Comparison of ENCODE assay signal across 10 cellular contexts in genomic region chr4:158895797-158896442, GRCh38.
A peak's percentile ranks its signal among the peaks of the same experiment; 100 is the strongest.
DNase-seq lines count a peak whose midpoint lies in the region; ATAC-seq, FAIRE-seq and TF ChIP-seq lines count a peak whose summit lies in the region.
"Had no signal": no experiment of that assay in that cellular context is flagged by ENCODE, and none has a peak within 500 bp of the region (broad histone marks: within the 10 kb centered on the region; RNA-seq: fewer than 3 reads in every experiment).

No MANE protein-coding gene starts in this region.

- intact Hi-C loops in heart right ventricle (cut with DNase I) (loop anchor here in 2 of 10 donors (10.0 kb wide), 1 partner anchor 279 kb away; no protein-coding TSS in a partner anchor), K562 (cut with micrococcal nuclease) (no loop called here)

- peaks cover 0 to 24% (median 11%) of the 10 kb centered on the region in 9 donors for H3K4me1 ChIP-seq in heart right ventricle
- H3K4me1 ChIP-seq in right atrium auricular region: peaks cover 0 to 17% of the 10 kb centered on the region in 2 donors
- H3K4me1 ChIP-seq in K562 (replicated peaks in 1 of 2; ENCODE audit: control insufficient read depth in 2 of 2, insufficient read depth in 2 of 2, low read length in 2 of 2): no peaks in the 10 kb centered on the region
- peaks cover under 1% of the 10 kb centered on the region for H3K4me1 ChIP-seq in hepatocyte (ENCODE audit: insufficient read depth)

- BruUV-seq in K562 (replicated peaks; lab: Mats Ljungman, UMichigan): no TSS peak

- CTCF ChIA-PET in K562 (lab: Yijun Ruan, JAX; ENCODE audit: low intra/inter-chr PET ratio): no interaction called here

- in situ Hi-C loops in K562 (cut with MboI): no loop called here

- POLR2A ChIA-PET in K562 (lab: Yijun Ruan, JAX): interaction anchor here (0.7 kb wide), 1 partner anchor 233 kb away, joined by 3 read pairs; no protein-coding TSS in a partner anchor

- no peak for TF ChIP-seq POLR2A in K562 (conservative IDR thresholded peaks at IDR 0.05)

- H3K9me2 ChIP-seq in hepatocyte (replicated peaks; ENCODE audit: insufficient read depth): no peaks in the 10 kb centered on the region

- ATAC-seq in heart right ventricle: peak in 3 of 8 donors; percentile 27 to 44 (median 41)
- ATAC-seq in K562: peak; percentile 43; the same call in 1 of the 3 replicates
- no peak for ATAC-seq in GM19467 (IDR thresholded peaks at IDR 0.05; ENCODE audit: unreplicated experiment)
- no peak for ATAC-seq in HG02571 (IDR thresholded peaks at IDR 0.05; ENCODE audit: unreplicated experiment)

- TF ChIP-seq CTCF in heart right ventricle (IDR thresholded peaks at IDR 0.05): peak in 3 of 9 donors; percentile 20 to 32 (median 20)
- TF ChIP-seq CTCF in right atrium auricular region (IDR thresholded peaks at IDR 0.05): peak in 1 of 2 donors; percentile 26
- 0 out of 6 replicates have a peak, but pooled peaks of 1 of the 3 experiments have one; percentile 5 for TF ChIP-seq CTCF in K562 (IDR thresholded peaks at IDR 0.05 in 2 of 3, conservative IDR thresholded peaks at IDR 0.05 in 1 of 3; ENCODE audit: insufficient read depth in 2 of 3, low read depth in 1 of 3, low read length in 3 of 3)
- TF ChIP-seq CTCF in hepatocyte (IDR thresholded peaks at IDR 0.05; ENCODE audit: poor library complexity): no peak

- TF ChIP-seq RAD21 in K562 (CRISPR knock-in tag; conservative IDR thresholded peaks at IDR 0.05 in 1 of 2, IDR thresholded peaks at IDR 0.05 in 1 of 2): peak in 1 of 2 experiments; percentile 35; a peak in 1 of 4 replicates

- H2AFZ ChIP-seq in K562 (ENCODE audit: low read depth, low read length) (no peak overlapping the region), hepatocyte (no peak overlapping the region)

- H3K27me3 ChIP-seq in heart right ventricle (no peaks in the 10 kb centered on the region), right atrium auricular region (no peaks in the 10 kb centered on the region), K562 (ENCODE audit: control insufficient read depth in 2 of 2, insufficient read depth in 2 of 2, low read length in 2 of 2) (no peaks in the 10 kb centered on the region), hepatocyte (no peaks in the 10 kb centered on the region)
- H3K27me3 ChIP-seq: esophagus squamous epithelium had no signal

- no peak for DNase-seq in heart right ventricle
- no peak for DNase-seq in right atrium auricular region (ENCODE audit: low spot score)
- DNase-seq in K562 (ENCODE audit: extremely low read depth in 1 of 4, low spot score in 3 of 4): no peak
- peak; percentile 62 for DNase-seq in left kidney (ENCODE audit: low read depth, low spot score)
- DNase-seq in hepatocyte (ENCODE audit: low spot score): no peak
- no peak for DNase-seq in NOMO-1 treated with dmso at 0.1 percent for 144 hours (lab: John Stamatoyannopoulos, UW; ENCODE audit: unreplicated experiment)
- DNase-seq: activated CD8-positive, alpha-beta memory T cell treated with anti-CD3 and anti-CD28 coated beads for 24 hours; esophagus squamous epithelium had no signal

- H3K79me2 ChIP-seq in K562 (ENCODE audit: control insufficient read depth, insufficient read depth, low read length) (no peaks in the 10 kb centered on the region), hepatocyte (peaks cover 5% of the 10 kb centered on the region)

- TF ChIP-seq EP300 in K562 (IDR thresholded peaks at IDR 0.05; ENCODE audit: low read length): no peak

- peaks cover 0 to 77% (median 21%) of the 10 kb centered on the region in 9 donors for H3K36me3 ChIP-seq in heart right ventricle
- H3K36me3 ChIP-seq in right atrium auricular region: peaks cover 46% of the 10 kb centered on the region
- H3K36me3 ChIP-seq in K562 (ENCODE audit: control insufficient read depth, insufficient read depth, low read length): peaks cover 12% of the 10 kb centered on the region; the same call in 1 of the 3 replicates
- no peaks in the 10 kb centered on the region for H3K36me3 ChIP-seq in hepatocyte (replicated peaks; ENCODE audit: insufficient read depth, low read depth)

- H3K4me2 ChIP-seq in K562 (ENCODE audit: insufficient read depth, low read length) (no peak overlapping the region), hepatocyte (no peak overlapping the region)

- H4K20me1 ChIP-seq in K562 (replicated peaks; ENCODE audit: control insufficient read depth, insufficient read depth, low read length) (no peaks in the 10 kb centered on the region), hepatocyte (ENCODE audit: insufficient read depth, poor library complexity, severe bottlenecking) (no peaks in the 10 kb centered on the region)

- H3K4me3 ChIP-seq in heart right ventricle: no peak overlapping the region
- H3K4me3 ChIP-seq in right atrium auricular region: no peak overlapping the region
- no peak overlapping the region for H3K4me3 ChIP-seq in K562
- no peak overlapping the region for H3K4me3 ChIP-seq in hepatocyte
- H3K4me3 ChIP-seq: esophagus squamous epithelium had no signal

- no peak overlapping the region for H3K9ac ChIP-seq in K562 (ENCODE audit: insufficient read depth in 1 of 2, low read depth in 2 of 2, low read length in 2 of 2)

- FAIRE-seq in K562 (lab: Jason Lieb, UNC): no peak

- peaks cover 0 to 7% (median 0%) of the 10 kb centered on the region in 11 donors for H3K9me3 ChIP-seq in heart right ventricle
- no peaks in the 10 kb centered on the region for H3K9me3 ChIP-seq in right atrium auricular region
- H3K9me3 ChIP-seq in K562 (replicated peaks; ENCODE audit: control insufficient read depth, insufficient read depth, low read depth, low read length): no peaks in the 10 kb centered on the region
- H3K9me3 ChIP-seq in hepatocyte (ENCODE audit: low read depth): no peaks in the 10 kb centered on the region
- H3K9me3 ChIP-seq: esophagus squamous epithelium had no signal

- WGBS in heart right ventricle, 2 donors: 65 to 68% methylated on average over 11 of the region's 11 CpGs
- 72% methylated on average over 11 of the region's 11 CpGs for WGBS in K562 (ENCODE audit: insufficient coverage, low coverage, missing lambda C conversion rate)
- 79% methylated on average over 11 of the region's 11 CpGs for WGBS in hepatocyte (ENCODE audit: low lambda C conversion rate, missing lambda C conversion rate)

- peak overlapping the region in 6 of 10 donors; percentile 0 to 74 (median 36) for H3K27ac ChIP-seq in heart right ventricle
- peak overlapping the region in 1 of 2 donors; percentile 18 for H3K27ac ChIP-seq in right atrium auricular region
- H3K27ac ChIP-seq in K562 (ENCODE audit: extremely low read depth, low read depth, low read length): no peak overlapping the region
- H3K27ac ChIP-seq in hepatocyte: no peak overlapping the region
- H3K27ac ChIP-seq: esophagus squamous epithelium had no signal

- no peaks in the 10 kb centered on the region for H3K9me1 ChIP-seq in K562 (ENCODE audit: control insufficient read depth, insufficient read depth, low read length)

TF ChIP-seq in K562, 482 proteins besides CTCF, POLR2A, EP300 and RAD21 (continues in another document):
- no peak for TF ChIP-seq GABPB1 (CRISPR knock-in tag; IDR thresholded peaks at IDR 0.05)
- no peak for TF ChIP-seq SNIP1 (IDR thresholded peaks at IDR 0.05; ENCODE audit: low read depth)
- TF ChIP-seq SRSF1 (IDR thresholded peaks at IDR 0.05; ENCODE audit: low read depth, low read length): no peak
- TF ChIP-seq, protein P1, sequence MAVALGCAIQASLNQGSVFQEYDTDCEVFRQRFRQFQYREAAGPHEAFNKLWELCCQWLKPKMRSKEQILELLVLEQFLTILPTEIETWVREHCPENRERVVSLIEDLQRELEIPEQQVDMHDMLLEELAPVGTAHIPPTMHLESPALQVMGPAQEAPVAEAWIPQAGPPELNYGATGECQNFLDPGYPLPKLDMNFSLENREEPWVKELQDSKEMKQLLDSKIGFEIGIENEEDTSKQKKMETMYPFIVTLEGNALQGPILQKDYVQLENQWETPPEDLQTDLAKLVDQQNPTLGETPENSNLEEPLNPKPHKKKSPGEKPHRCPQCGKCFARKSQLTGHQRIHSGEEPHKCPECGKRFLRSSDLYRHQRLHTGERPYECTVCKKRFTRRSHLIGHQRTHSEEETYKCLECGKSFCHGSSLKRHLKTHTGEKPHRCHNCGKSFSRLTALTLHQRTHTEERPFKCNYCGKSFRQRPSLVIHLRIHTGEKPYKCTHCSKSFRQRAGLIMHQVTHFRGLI (CRISPR knock-in tag; IDR thresholded peaks at IDR 0.05): no peak
- TF ChIP-seq ZNF668 (CRISPR knock-in tag; IDR thresholded peaks at IDR 0.05): no peak
- TF ChIP-seq NFE2 (IDR thresholded peaks at IDR 0.05; ENCODE audit: low read depth): no peak
- TF ChIP-seq NR2C1 (IDR thresholded peaks at IDR 0.05): no peak
- TF ChIP-seq NR2C1 (tag; IDR thresholded peaks at IDR 0.05): no peak
- no peak for TF ChIP-seq TOE1 (IDR thresholded peaks at IDR 0.05; ENCODE audit: borderline replicate concordance)
- TF ChIP-seq TOE1 (CRISPR knock-in tag; IDR thresholded peaks at IDR 0.05; ENCODE audit: borderline replicate concordance, low read depth): no peak
- no peak for TF ChIP-seq TRIM28 (IDR thresholded peaks at IDR 0.05)
- no peak for TF ChIP-seq SAFB (IDR thresholded peaks at IDR 0.05; ENCODE audit: borderline replicate concordance, low read depth, low read length)
- no peak for TF ChIP-seq BHLHE40 (IDR thresholded peaks at IDR 0.05; ENCODE audit: low read length)

Comparison
In these comparisons a context has a peak if more than half of its experiments do, and no peak if none do; other contexts are left out.
1. H3K27ac ChIP-seq: peak in heart right ventricle (6 of 10); none in K562 (single experiment) and hepatocyte (single experiment).